1 cellular context compared by ENCODE assay signal in the genomic region with DNA sequence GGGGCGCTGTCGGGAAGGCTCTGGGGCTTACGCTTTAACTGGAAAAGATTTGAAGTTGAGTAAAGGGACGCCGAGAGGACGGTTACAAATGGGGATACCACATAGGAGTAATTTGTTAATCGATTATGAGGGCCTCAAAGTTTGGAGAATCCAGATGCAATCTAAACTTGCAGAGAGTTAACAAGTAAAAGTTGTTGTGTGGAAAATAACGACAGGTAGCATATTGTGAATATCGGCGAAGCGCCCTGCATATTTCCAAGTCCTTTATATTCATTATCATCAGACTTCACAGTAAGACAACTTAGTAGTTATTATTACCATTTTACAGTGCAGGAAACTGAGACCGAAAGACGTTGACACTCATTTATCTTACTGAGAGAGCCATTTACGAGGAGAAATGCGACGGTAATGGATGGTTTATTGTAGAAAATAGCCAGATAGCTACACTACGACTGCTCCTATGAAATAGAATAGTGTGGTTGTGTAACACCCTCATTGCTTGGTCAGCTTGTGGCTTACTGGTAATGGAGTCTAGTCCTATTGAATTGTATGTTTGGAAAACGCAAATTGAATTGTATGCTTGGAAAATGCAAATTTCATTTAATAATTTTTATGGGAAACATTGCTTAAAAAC.
A peak's percentile ranks its signal among the peaks of the same experiment; 100 is the strongest.
TF ChIP-seq lines count a peak whose summit lies in the region.

No MANE protein-coding gene starts in this region.

TF ChIP-seq in K562, 482 proteins besides CTCF, POLR2A, EP300 and RAD21 (continued from another document):
- TF ChIP-seq, protein P1, sequence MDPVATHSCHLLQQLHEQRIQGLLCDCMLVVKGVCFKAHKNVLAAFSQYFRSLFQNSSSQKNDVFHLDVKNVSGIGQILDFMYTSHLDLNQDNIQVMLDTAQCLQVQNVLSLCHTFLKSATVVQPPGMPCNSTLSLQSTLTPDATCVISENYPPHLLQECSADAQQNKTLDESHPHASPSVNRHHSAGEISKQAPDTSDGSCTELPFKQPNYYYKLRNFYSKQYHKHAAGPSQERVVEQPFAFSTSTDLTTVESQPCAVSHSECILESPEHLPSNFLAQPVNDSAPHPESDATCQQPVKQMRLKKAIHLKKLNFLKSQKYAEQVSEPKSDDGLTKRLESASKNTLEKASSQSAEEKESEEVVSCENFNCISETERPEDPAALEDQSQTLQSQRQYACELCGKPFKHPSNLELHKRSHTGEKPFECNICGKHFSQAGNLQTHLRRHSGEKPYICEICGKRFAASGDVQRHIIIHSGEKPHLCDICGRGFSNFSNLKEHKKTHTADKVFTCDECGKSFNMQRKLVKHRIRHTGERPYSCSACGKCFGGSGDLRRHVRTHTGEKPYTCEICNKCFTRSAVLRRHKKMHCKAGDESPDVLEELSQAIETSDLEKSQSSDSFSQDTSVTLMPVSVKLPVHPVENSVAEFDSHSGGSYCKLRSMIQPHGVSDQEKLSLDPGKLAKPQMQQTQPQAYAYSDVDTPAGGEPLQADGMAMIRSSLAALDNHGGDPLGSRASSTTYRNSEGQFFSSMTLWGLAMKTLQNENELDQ (CRISPR knock-in tag; IDR thresholded peaks at IDR 0.05; ENCODE audit: borderline replicate concordance), result 0 out of 2 replicates have a peak, but pooled peaks have one; percentile 8
- TF ChIP-seq, protein P2, sequence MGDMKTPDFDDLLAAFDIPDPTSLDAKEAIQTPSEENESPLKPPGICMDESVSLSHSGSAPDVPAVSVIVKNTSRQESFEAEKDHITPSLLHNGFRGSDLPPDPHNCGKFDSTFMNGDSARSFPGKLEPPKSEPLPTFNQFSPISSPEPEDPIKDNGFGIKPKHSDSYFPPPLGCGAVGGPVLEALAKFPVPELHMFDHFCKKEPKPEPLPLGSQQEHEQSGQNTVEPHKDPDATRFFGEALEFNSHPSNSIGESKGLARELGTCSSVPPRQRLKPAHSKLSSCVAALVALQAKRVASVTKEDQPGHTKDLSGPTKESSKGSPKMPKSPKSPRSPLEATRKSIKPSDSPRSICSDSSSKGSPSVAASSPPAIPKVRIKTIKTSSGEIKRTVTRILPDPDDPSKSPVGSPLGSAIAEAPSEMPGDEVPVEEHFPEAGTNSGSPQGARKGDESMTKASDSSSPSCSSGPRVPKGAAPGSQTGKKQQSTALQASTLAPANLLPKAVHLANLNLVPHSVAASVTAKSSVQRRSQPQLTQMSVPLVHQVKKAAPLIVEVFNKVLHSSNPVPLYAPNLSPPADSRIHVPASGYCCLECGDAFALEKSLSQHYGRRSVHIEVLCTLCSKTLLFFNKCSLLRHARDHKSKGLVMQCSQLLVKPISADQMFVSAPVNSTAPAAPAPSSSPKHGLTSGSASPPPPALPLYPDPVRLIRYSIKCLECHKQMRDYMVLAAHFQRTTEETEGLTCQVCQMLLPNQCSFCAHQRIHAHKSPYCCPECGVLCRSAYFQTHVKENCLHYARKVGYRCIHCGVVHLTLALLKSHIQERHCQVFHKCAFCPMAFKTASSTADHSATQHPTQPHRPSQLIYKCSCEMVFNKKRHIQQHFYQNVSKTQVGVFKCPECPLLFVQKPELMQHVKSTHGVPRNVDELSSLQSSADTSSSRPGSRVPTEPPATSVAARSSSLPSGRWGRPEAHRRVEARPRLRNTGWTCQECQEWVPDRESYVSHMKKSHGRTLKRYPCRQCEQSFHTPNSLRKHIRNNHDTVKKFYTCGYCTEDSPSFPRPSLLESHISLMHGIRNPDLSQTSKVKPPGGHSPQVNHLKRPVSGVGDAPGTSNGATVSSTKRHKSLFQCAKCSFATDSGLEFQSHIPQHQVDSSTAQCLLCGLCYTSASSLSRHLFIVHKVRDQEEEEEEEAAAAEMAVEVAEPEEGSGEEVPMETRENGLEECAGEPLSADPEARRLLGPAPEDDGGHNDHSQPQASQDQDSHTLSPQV (IDR thresholded peaks at IDR 0.05), result no peak
- TF ChIP-seq NFRKB (IDR thresholded peaks at IDR 0.05; ENCODE audit: low read depth) (no peak), PTRF (tag; IDR thresholded peaks at IDR 0.05) (no peak), HDAC8 (tag; IDR thresholded peaks at IDR 0.05) (no peak), KLF16 (IDR thresholded peaks at IDR 0.05) (no peak), NFXL1 (CRISPR knock-in tag; IDR thresholded peaks at IDR 0.05) (no peak), LARP7 (IDR thresholded peaks at IDR 0.05) (no peak), HDAC2 (IDR thresholded peaks at IDR 0.05) (0 out of 2 replicates have a peak, but pooled peaks have one; percentile 6), ETV6 (IDR thresholded peaks at IDR 0.05; ENCODE audit: borderline replicate concordance in 1 of 2, low read depth in 2 of 2, low read length in 1 of 2) (no peak), ETV6 (CRISPR knock-in tag; IDR thresholded peaks at IDR 0.05; ENCODE audit: borderline replicate concordance) (no peak), SRF (CRISPR knock-in tag; IDR thresholded peaks at IDR 0.05) (no peak; a peak in 1 of 4 replicates), MTA2 (IDR thresholded peaks at IDR 0.05; ENCODE audit: low read depth) (no peak), SIN3B (IDR thresholded peaks at IDR 0.05; ENCODE audit: low read depth) (no peak; the same call in 1 of the 2 replicates), CAMTA2 (CRISPR knock-in tag; conservative IDR thresholded peaks at IDR 0.05) (no peak), CEBPG (CRISPR knock-in tag; IDR thresholded peaks at IDR 0.05) (peak; percentile 67), CEBPG (tag; conservative IDR thresholded peaks at IDR 0.05 in 1 of 2, IDR thresholded peaks at IDR 0.05 in 1 of 2) (peak; percentile 77 to 90; a peak in 3 of 4 replicates), ILK (tag; IDR thresholded peaks at IDR 0.05; ENCODE audit: borderline replicate concordance, low read depth) (no peak), ARHGAP35 (IDR thresholded peaks at IDR 0.05; ENCODE audit: partially characterized antibody) (no peak), HNRNPLL (IDR thresholded peaks at IDR 0.05; ENCODE audit: low read depth, low read length, poor library complexity, severe bottlenecking) (no peak), ZNF121 (CRISPR knock-in tag; conservative IDR thresholded peaks at IDR 0.05) (no peak), ARID2 (IDR thresholded peaks at IDR 0.05) (no peak), TEAD1 (CRISPR knock-in tag; IDR thresholded peaks at IDR 0.05) (0 out of 4 replicates have a peak, but pooled peaks of 1 of the 2 experiments have one; percentile 27), SP2 (IDR thresholded peaks at IDR 0.05; ENCODE audit: extremely low read depth, low read depth, low read length, poor library complexity, severe bottlenecking) (no peak), ILF3 (IDR thresholded peaks at IDR 0.05; ENCODE audit: borderline replicate concordance) (no peak), NR2C1 (IDR thresholded peaks at IDR 0.05) (no peak), NR2C1 (tag; IDR thresholded peaks at IDR 0.05) (no peak), CEBPB (tag; IDR thresholded peaks at IDR 0.05) (peak; percentile 95), GTF2E2 (tag; IDR thresholded peaks at IDR 0.05) (no peak), SMARCA4 (IDR thresholded peaks at IDR 0.05) (peak; percentile 62), NR4A1 (CRISPR knock-in tag; IDR thresholded peaks at IDR 0.05) (no peak), NR4A1 (tag; IDR thresholded peaks at IDR 0.05) (no peak), DMBX1 (CRISPR knock-in tag; IDR thresholded peaks at IDR 0.05; ENCODE audit: borderline replicate concordance) (no peak), CBFB (CRISPR knock-in tag; IDR thresholded peaks at IDR 0.05) (0 out of 2 replicates have a peak, but pooled peaks have one; percentile 0), ZNF224 (CRISPR knock-in tag; IDR thresholded peaks at IDR 0.05) (0 out of 2 replicates have a peak, but pooled peaks have one; percentile 57)
- TF ChIP-seq, protein P3, sequence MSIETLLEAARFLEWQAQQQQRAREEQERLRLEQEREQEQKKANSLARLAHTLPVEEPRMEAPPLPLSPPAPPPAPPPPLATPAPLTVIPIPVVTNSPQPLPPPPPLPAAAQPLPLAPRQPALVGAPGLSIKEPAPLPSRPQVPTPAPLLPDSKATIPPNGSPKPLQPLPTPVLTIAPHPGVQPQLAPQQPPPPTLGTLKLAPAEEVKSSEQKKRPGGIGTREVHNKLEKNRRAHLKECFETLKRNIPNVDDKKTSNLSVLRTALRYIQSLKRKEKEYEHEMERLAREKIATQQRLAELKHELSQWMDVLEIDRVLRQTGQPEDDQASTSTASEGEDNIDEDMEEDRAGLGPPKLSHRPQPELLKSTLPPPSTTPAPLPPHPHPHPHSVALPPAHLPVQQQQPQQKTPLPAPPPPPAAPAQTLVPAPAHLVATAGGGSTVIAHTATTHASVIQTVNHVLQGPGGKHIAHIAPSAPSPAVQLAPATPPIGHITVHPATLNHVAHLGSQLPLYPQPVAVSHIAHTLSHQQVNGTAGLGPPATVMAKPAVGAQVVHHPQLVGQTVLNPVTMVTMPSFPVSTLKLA (conservative IDR thresholded peaks at IDR 0.05), result 0 out of 4 replicates have a peak, but pooled peaks of 1 of the 2 experiments have one; percentile 3
- TF ChIP-seq, protein P4, sequence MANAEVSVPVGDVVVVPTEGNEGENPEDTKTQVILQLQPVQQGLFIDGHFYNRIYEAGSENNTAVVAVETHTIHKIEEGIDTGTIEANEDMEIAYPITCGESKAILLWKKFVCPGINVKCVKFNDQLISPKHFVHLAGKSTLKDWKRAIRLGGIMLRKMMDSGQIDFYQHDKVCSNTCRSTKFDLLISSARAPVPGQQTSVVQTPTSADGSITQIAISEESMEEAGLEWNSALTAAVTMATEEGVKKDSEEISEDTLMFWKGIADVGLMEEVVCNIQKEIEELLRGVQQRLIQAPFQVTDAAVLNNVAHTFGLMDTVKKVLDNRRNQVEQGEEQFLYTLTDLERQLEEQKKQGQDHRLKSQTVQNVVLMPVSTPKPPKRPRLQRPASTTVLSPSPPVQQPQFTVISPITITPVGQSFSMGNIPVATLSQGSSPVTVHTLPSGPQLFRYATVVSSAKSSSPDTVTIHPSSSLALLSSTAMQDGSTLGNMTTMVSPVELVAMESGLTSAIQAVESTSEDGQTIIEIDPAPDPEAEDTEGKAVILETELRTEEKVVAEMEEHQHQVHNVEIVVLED (CRISPR knock-in tag; IDR thresholded peaks at IDR 0.05), result no peak
- TF ChIP-seq, protein P5, sequence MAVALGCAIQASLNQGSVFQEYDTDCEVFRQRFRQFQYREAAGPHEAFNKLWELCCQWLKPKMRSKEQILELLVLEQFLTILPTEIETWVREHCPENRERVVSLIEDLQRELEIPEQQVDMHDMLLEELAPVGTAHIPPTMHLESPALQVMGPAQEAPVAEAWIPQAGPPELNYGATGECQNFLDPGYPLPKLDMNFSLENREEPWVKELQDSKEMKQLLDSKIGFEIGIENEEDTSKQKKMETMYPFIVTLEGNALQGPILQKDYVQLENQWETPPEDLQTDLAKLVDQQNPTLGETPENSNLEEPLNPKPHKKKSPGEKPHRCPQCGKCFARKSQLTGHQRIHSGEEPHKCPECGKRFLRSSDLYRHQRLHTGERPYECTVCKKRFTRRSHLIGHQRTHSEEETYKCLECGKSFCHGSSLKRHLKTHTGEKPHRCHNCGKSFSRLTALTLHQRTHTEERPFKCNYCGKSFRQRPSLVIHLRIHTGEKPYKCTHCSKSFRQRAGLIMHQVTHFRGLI (CRISPR knock-in tag; IDR thresholded peaks at IDR 0.05), result 0 out of 2 replicates have a peak, but pooled peaks have one; percentile 33
- TF ChIP-seq, protein P6, sequence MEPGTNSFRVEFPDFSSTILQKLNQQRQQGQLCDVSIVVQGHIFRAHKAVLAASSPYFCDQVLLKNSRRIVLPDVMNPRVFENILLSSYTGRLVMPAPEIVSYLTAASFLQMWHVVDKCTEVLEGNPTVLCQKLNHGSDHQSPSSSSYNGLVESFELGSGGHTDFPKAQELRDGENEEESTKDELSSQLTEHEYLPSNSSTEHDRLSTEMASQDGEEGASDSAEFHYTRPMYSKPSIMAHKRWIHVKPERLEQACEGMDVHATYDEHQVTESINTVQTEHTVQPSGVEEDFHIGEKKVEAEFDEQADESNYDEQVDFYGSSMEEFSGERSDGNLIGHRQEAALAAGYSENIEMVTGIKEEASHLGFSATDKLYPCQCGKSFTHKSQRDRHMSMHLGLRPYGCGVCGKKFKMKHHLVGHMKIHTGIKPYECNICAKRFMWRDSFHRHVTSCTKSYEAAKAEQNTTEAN (CRISPR knock-in tag; IDR thresholded peaks at IDR 0.05), result peak; percentile 71; the same call in 1 of the 2 replicates
- TF ChIP-seq, protein P7, sequence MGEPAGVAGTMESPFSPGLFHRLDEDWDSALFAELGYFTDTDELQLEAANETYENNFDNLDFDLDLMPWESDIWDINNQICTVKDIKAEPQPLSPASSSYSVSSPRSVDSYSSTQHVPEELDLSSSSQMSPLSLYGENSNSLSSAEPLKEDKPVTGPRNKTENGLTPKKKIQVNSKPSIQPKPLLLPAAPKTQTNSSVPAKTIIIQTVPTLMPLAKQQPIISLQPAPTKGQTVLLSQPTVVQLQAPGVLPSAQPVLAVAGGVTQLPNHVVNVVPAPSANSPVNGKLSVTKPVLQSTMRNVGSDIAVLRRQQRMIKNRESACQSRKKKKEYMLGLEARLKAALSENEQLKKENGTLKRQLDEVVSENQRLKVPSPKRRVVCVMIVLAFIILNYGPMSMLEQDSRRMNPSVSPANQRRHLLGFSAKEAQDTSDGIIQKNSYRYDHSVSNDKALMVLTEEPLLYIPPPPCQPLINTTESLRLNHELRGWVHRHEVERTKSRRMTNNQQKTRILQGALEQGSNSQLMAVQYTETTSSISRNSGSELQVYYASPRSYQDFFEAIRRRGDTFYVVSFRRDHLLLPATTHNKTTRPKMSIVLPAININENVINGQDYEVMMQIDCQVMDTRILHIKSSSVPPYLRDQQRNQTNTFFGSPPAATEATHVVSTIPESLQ (CRISPR knock-in tag; IDR thresholded peaks at IDR 0.05), result peak; percentile 79; the same call in 1 of the 2 replicates
